ENCODE assay signal across 14 cellular contexts in genomic region chr5:100026601-100027000, GRCh38.
"Had no signal": no experiment of that assay in that cellular context is flagged by ENCODE, and none has a peak within 500 bp of the region (broad histone marks: within the 10 kb centered on the region; RNA-seq: fewer than 3 reads in every experiment).

No MANE protein-coding gene starts in this region.

- H3K4me3 ChIP-seq: body of pancreas, dorsolateral prefrontal cortex, mucosa of descending colon, thyroid gland had no signal

- DNase-seq: activated CD4-positive, alpha-beta T cell treated with anti-CD3 and anti-CD28 coated beads for 48 hours; activated CD4-positive, CD25-positive, alpha-beta regulatory T cell; activated CD8-positive, alpha-beta T cell treated with anti-CD3 and anti-CD28 coated beads for 36 hours; activated naive CD4-positive, alpha-beta T cell treated with Interleukin-2 at 50 U/mL for 16 hours; activated T-cell treated with anti-CD3 and anti-CD28 coated beads, Interleukin-2, amount 50 U/mL, for 24 hours; dorsolateral prefrontal cortex; mucosa of descending colon; naive B cell; retina; stimulated activated CD4-positive, alpha-beta T cell treated with anti-CD3 and anti-CD28 coated beads, Interleukin-12 subunit alpha, Interleukin-12 subunit beta, amount 100 ng/mL, for 4 hours; stimulated activated CD4-positive, alpha-beta T cell treated with anti-CD3 and anti-CD28 coated beads, Interleukin-1b, Interleukin-23, amount 100 ng/mL, for 48 hours; stimulated activated naive CD4-positive, alpha-beta T cell treated with Interleukin-2 at 50 U/mL for 16 hours; thyroid gland had no signal

- ATAC-seq: activated CD8-positive, alpha-beta T cell treated with anti-CD3 and anti-CD28 coated beads for 36 hours; body of pancreas; mucosa of descending colon had no signal
